Comparison of ENCODE assay signal across 14 cellular contexts in the genomic region with DNA sequence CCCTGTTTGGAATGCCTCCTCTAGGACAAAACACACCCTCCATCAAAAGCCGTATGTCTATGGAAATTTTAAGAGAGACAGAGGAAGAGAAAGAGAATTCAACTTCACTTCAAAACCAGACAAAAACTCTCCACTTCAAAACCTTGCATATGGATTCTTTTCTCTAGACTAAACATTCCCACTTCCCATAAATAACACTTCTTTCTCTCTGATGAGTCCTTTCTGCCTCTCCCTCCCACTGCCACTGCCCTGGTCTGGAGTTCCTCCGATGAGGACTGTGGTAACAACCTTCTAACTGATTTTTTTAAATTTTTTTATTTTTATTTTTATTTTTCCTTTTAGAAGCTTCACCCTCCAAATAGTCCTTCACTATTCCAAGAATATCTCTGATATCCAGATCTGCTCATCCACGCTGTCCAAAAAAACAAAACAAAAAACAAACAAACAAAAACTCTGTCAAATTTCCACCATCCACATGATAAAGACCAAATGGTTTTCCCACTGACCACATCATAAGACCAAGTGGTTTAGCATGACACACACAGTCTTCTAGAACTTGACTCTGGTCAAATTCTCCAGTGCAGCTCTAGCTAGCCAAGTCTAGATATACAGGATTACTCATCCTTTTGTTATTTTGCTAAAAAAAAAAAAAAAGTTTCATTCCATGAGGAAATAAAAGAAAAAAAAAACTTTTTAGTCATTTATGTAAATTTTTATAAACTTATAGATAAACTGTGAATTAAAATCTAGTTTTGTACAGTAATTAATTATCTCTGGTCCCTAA.
DNase-seq lines count a peak whose midpoint lies in the region; TF ChIP-seq lines count a peak whose summit lies in the region.
"Had no signal": no experiment of that assay in that cellular context is flagged by ENCODE, and none has a peak within 500 bp of the region (broad histone marks: within the 10 kb centered on the region; RNA-seq: fewer than 3 reads in every experiment).

No MANE protein-coding gene starts in this region.

- H3K36me3 ChIP-seq in brain microvascular endothelial cell (replicated peaks): no peaks in the 10 kb centered on the region
- H3K36me3 ChIP-seq: uterus had no signal

- H3K9me3 Mint-ChIP-seq in activated naive CD4-positive, alpha-beta T cell treated with anti-CD3 and anti-CD28 coated beads for 36 hours: peaks cover 2% of the 10 kb centered on the region

- H3K27me3 Mint-ChIP-seq in activated naive CD4-positive, alpha-beta T cell treated with anti-CD3 and anti-CD28 coated beads for 36 hours (ENCODE audit: low read depth): no peaks in the 10 kb centered on the region

- peak; percentile 4 for DNase-seq in AG08396 (ENCODE audit: low spot score)
- peak; percentile 8 for DNase-seq in HK-2 (ENCODE audit: unreplicated experiment)
- peak; percentile 93 for DNase-seq in brain microvascular endothelial cell
- DNase-seq in iris pigment epithelial cell (ENCODE audit: low read depth): peak; percentile 96
- no peak for DNase-seq in NCI-H524 treated with DMSO at 0.1 percent for 48 hours (lab: John Stamatoyannopoulos, UW)
- DNase-seq in activated naive CD4-positive, alpha-beta T cell treated with anti-CD3 and anti-CD28 coated beads for 36 hours: no peak
- no peak for DNase-seq in NK-92 (lab: John Stamatoyannopoulos, UW; ENCODE audit: unreplicated experiment)
- DNase-seq in 8988T: no peak
- DNase-seq: GDM1; NCI-H1417; NCI-H524; stimulated activated CD8-positive, alpha-beta memory T cell treated with anti-CD3 and anti-CD28 coated beads, Interleukin-4, amount 100 ng/mL, for 48 hours; uterus had no signal

- H3K4me1 Mint-ChIP-seq in activated naive CD4-positive, alpha-beta T cell treated with anti-CD3 and anti-CD28 coated beads for 36 hours (ENCODE audit: low read depth): no peaks in the 10 kb centered on the region

- no peak overlapping the region for H3K27ac Mint-ChIP-seq in activated naive CD4-positive, alpha-beta T cell treated with anti-CD3 and anti-CD28 coated beads for 36 hours
- H3K27ac Mint-ChIP-seq: activated naive CD4-positive, alpha-beta T cell treated with anti-CD3 and anti-CD28 coated beads, Interleukin-2, amount 50 U/mL, for 72 hours had no signal

- no peaks in the 10 kb centered on the region for H3K36me3 Mint-ChIP-seq in activated naive CD4-positive, alpha-beta T cell treated with anti-CD3 and anti-CD28 coated beads for 36 hours (ENCODE audit: low read depth)
- H3K36me3 Mint-ChIP-seq: activated naive CD4-positive, alpha-beta T cell treated with anti-CD3 and anti-CD28 coated beads, Interleukin-2, amount 50 U/mL, for 72 hours had no signal

- peak overlapping the region; percentile 69 for H3K27ac ChIP-seq in brain microvascular endothelial cell
- H3K27ac ChIP-seq: uterus had no signal

- TF ChIP-seq CTCF in brain microvascular endothelial cell (IDR thresholded peaks at IDR 0.05; ENCODE audit: low read depth, low read length, missing control alignments): no peak

- CTCF ChIA-PET in activated naive CD4-positive, alpha-beta T cell treated with anti-CD3 and anti-CD28 coated beads for 36 hours (lab: Charles Lee): no interaction called here

- in situ Hi-C loops in brain microvascular endothelial cell (cut with HindIII; ENCODE audit: low pct_ligation_motif_present, low sequenced_read_pairs): no loop called here

- no peaks in the 10 kb centered on the region for H3K27me3 ChIP-seq in brain microvascular endothelial cell (replicated peaks)
- H3K27me3 ChIP-seq: uterus had no signal

- no peak overlapping the region for H3K4me3 Mint-ChIP-seq in activated naive CD4-positive, alpha-beta T cell treated with anti-CD3 and anti-CD28 coated beads for 36 hours

- intact Hi-C loops in activated naive CD4-positive, alpha-beta T cell treated with anti-CD3 and anti-CD28 coated beads for 36 hours (cut with micrococcal nuclease): no loop called here

- no peak overlapping the region for H3K4me3 ChIP-seq in brain microvascular endothelial cell (ENCODE audit: low read depth, low read length)
- H3K4me3 ChIP-seq: uterus had no signal

Comparison
In these comparisons a context has a peak if more than half of its experiments do, and no peak if none do; other contexts are left out.
1. DNase-seq: peak in AG08396 (single experiment), HK-2 (single experiment), brain microvascular endothelial cell (single experiment) and iris pigment epithelial cell (single experiment); none in NCI-H524 treated with DMSO at 0.1 percent for 48 hours (single experiment), activated naive CD4-positive, alpha-beta T cell treated with anti-CD3 and anti-CD28 coated beads for 36 hours (single experiment), NK-92 (single experiment) and 8988T (single experiment).